In the genomic region with DNA sequence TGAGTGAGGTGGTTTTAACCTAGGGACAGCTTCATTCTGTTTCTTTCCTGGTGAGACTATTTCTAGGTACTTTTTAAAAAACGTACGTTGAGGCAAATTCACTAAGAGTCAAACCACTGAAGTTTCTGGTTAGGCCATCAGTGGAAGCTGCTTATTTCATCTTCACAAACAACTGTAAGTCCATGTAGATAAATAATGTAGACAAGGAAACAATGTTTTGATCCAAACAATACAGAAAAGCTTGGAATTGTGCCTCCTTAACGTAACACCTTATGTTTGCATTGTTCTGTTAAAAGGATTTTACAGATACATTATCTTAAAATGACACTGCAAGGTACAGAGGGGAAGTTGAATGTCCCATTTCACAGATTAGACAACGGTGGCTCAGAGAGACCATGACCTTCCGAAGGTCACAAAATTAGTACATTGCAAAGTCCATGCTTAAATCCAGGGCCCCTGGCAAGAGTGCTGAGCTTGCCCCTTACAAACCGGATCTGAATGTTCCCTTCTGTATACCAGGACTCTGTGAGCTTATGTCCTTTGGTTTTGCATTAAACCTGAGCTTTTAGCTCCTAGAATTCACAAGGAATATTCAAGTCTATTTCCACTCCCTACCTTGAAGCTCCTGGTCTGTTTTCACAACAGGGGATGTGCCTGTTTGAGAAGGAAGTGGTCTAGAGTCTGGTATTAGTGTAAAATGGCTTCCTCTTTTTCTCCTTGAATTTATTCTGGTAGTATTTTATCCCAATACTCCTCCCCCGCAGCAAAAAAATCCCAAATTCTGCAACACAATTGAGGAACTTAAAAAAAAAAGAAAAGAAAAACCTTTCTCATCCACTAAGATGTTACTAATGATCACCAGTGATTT, we compare ENCODE assay signal across 8 cellular contexts. TPM values are rescaled to one million over a fixed set of nuclear protein-coding genes. Genes with fewer than 3 reads are reported as not detected.
DNase-seq lines count a peak whose midpoint lies in the region; ATAC-seq and TF ChIP-seq lines count a peak whose summit lies in the region.

No MANE protein-coding gene starts in this region.

- H3K4me1 ChIP-seq in thymus (ENCODE audit: control insufficient read depth, insufficient read depth, low read length) = peaks cover 13% of the 10 kb centered on the region

- H3K9me3 ChIP-seq in thymus (ENCODE audit: control insufficient read depth) = no peaks in the 10 kb centered on the region

- no peak overlapping the region for H3K4me3 ChIP-seq in thymus (ENCODE audit: low read length)

- H3K4me3 Mint-ChIP-seq in CD14-positive monocyte (peak overlapping the region; percentile 75 to 86), IgD-negative memory B cell (peak overlapping the region; percentile 47 to 96 (median 80))
- peak overlapping the region; percentile 80 for H3K4me3 Mint-ChIP-seq in activated naive CD8-positive, alpha-beta T cell treated with anti-CD3 and anti-CD28 coated beads, Interleukin-2, amount 10 ng/mL, durations not matched to agents 7 days and 5 days

- POLR2A ChIA-PET in activated naive CD8-positive, alpha-beta T cell treated with anti-CD3 and anti-CD28 coated beads, Interleukin-2, amount 10 ng/mL, durations not matched to agents 7 days and 5 days (lab: Charles Lee) = interaction anchor here (0.6 to 4.0 kb wide), 26 partner anchors 9 to 311 kb away, joined by 3 to 38 read pairs (median 4); a partner anchor contains a TSS

- intact Hi-C loops in CD14-positive monocyte (cut with micrococcal nuclease) = loop anchor here in 1 of 2 donors (5.0 kb wide), 2 partner anchors 35 to 40 kb away; no protein-coding TSS in a partner anchor

- DNase-seq in CD14-positive monocyte (ENCODE audit: low spot score) (no peak), left kidney (ENCODE audit: low read depth, low spot score) (peak; percentile 34), GOT3 (lab: John Stamatoyannopoulos, UW) (no peak), NCI-H1417 treated with DMSO at 0.1 percent for 48 hours (lab: John Stamatoyannopoulos, UW) (no peak)
- no peak for DNase-seq in activated naive CD8-positive, alpha-beta T cell treated with anti-CD3 and anti-CD28 coated beads, Interleukin-2, amount 10 ng/mL, durations not matched to agents 7 days and 5 days

- peak overlapping the region; percentile 94 for H3K27ac ChIP-seq in thymus (ENCODE audit: low read depth)

- 42% methylated on average over 7 of the region's 7 CpGs for WGBS in thymus

- TF ChIP-seq CTCF in CD14-positive monocyte (IDR thresholded peaks at IDR 0.05) = no peak

- H3K9me3 Mint-ChIP-seq in CD14-positive monocyte (no peaks in the 10 kb centered on the region), IgD-negative memory B cell (no peaks in the 10 kb centered on the region)
- no peaks in the 10 kb centered on the region for H3K9me3 Mint-ChIP-seq in activated naive CD8-positive, alpha-beta T cell treated with anti-CD3 and anti-CD28 coated beads, Interleukin-2, amount 10 ng/mL, durations not matched to agents 7 days and 5 days

- H3K27me3 Mint-ChIP-seq in CD14-positive monocyte (ENCODE audit: low read depth in 3 of 3) = no peaks in the 10 kb centered on the region
- H3K27me3 Mint-ChIP-seq in IgD-negative memory B cell = no peaks in the 10 kb centered on the region
- no peaks in the 10 kb centered on the region for H3K27me3 Mint-ChIP-seq in activated naive CD8-positive, alpha-beta T cell treated with anti-CD3 and anti-CD28 coated beads, Interleukin-2, amount 10 ng/mL, durations not matched to agents 7 days and 5 days

- H3K36me3 Mint-ChIP-seq in CD14-positive monocyte = no peaks in the 10 kb centered on the region
- H3K36me3 Mint-ChIP-seq in IgD-negative memory B cell = no peaks in the 10 kb centered on the region
- peaks cover 1% of the 10 kb centered on the region for H3K36me3 Mint-ChIP-seq in activated naive CD8-positive, alpha-beta T cell treated with anti-CD3 and anti-CD28 coated beads, Interleukin-2, amount 10 ng/mL, durations not matched to agents 7 days and 5 days

- H3K4me1 Mint-ChIP-seq in CD14-positive monocyte (peaks cover 45% of the 10 kb centered on the region), IgD-negative memory B cell (peaks cover 34 to 38% (median 36%) of the 10 kb centered on the region in 3 donors)
- H3K4me1 Mint-ChIP-seq in activated naive CD8-positive, alpha-beta T cell treated with anti-CD3 and anti-CD28 coated beads, Interleukin-2, amount 10 ng/mL, durations not matched to agents 7 days and 5 days = peaks cover 36% of the 10 kb centered on the region

- H3K27ac Mint-ChIP-seq in CD14-positive monocyte = peak overlapping the region; percentile 88 to 96 (median 93)
- peak overlapping the region; percentile 79 to 90 (median 81) for H3K27ac Mint-ChIP-seq in IgD-negative memory B cell
- peak overlapping the region; percentile 98 for H3K27ac Mint-ChIP-seq in activated naive CD8-positive, alpha-beta T cell treated with anti-CD3 and anti-CD28 coated beads, Interleukin-2, amount 10 ng/mL, durations not matched to agents 7 days and 5 days

- H3K36me3 ChIP-seq in thymus (ENCODE audit: control insufficient read depth, insufficient read depth) = no peaks in the 10 kb centered on the region

- peak; percentile 25 for ATAC-seq in activated naive CD8-positive, alpha-beta T cell treated with anti-CD3 and anti-CD28 coated beads, Interleukin-2, amount 10 ng/mL, durations not matched to agents 7 days and 5 days (ENCODE audit: low read depth)
- ATAC-seq in GM19328 (IDR thresholded peaks at IDR 0.05; ENCODE audit: unreplicated experiment) = no peak

- H3K27me3 ChIP-seq in thymus (ENCODE audit: control insufficient read depth, insufficient read depth) = no peaks in the 10 kb centered on the region

RNA-seq across cellular contexts. Expression of a gene that starts 28.8 kb away (rescaled TPM):
- polyA plus RNA-seq in CD14-positive monocyte (10 to 100 TPM; 10.5 to 41.5 TPM), IgD-negative memory B cell (29.9 TPM), thymus (26.5 TPM)
- total RNA-seq in activated naive CD8-positive, alpha-beta T cell treated with anti-CD3 and anti-CD28 coated beads, Interleukin-2, amount 10 ng/mL, durations not matched to agents 7 days and 5 days = 100 to 1,000 TPM; 133 to 144 TPM
